21 cellular contexts compared by ENCODE assay signal in the genomic region with DNA sequence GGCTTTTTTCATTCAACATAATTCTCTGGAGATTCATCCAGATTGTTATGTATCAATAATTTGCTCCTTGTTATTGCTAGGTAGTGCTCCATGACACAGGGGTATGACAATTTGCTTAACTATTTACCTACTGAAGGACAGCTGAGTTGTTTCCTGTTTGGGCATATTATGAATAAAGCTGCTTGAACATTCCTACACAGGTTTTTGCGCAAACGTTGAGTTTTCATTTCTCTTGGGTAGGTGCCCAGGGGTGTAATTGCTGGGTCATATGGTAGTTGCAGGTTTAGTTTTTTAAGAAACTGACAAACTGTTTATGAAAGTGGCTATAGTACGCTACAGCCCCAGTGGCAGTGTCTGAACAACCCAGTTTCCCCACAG. TPM values are rescaled to one million over a fixed set of nuclear protein-coding genes. Genes with fewer than 3 reads are reported as not detected.
DNase-seq lines count a peak whose midpoint lies in the region; ATAC-seq, FAIRE-seq and TF ChIP-seq lines count a peak whose summit lies in the region.
"Had no signal": no experiment of that assay in that cellular context is flagged by ENCODE, and none has a peak within 500 bp of the region (broad histone marks: within the 10 kb centered on the region; RNA-seq: fewer than 3 reads in every experiment).

No MANE protein-coding gene starts in this region.

- no peak overlapping the region for H3K4me3 Mint-ChIP-seq in activated naive CD4-positive, alpha-beta T cell treated with anti-CD3 and anti-CD28 coated beads, Interleukin-2, amount 50 U/mL, for 24 hours
- no peak overlapping the region for H3K4me3 Mint-ChIP-seq in activated naive CD4-positive, alpha-beta T cell treated with anti-CD3 and anti-CD28 coated beads for 36 hours
- H3K4me3 Mint-ChIP-seq: CD4-positive, CD25-positive, alpha-beta regulatory T cell; H9 had no signal

- DNase-seq in activated naive CD4-positive, alpha-beta T cell treated with anti-CD3 and anti-CD28 coated beads for 36 hours, result no peak
- no peak for DNase-seq in GM12878 (ENCODE audit: low read depth, low spot score)
- no peak for DNase-seq in osteoblast (ENCODE audit: insufficient read length, low spot score, missing footprints)
- no peak for DNase-seq in erythroblast (lab: John Stamatoyannopoulos, UW)
- DNase-seq: BE2C; Caco-2; CD4-positive, CD25-positive, alpha-beta regulatory T cell; H9; NCI-H1105 treated with DMSO at 0.1 percent for 48 hours; NCI-H1694; NCI-H510A treated with DMSO at 0.1 percent for 48 hours; NCI-H774; RPMI8226; SJCRH30 had no signal

- RAD21 ChIA-PET in GM12878 (lab: Charles Lee; ENCODE audit: unreplicated experiment), result no interaction called here

- H3K4me2 ChIP-seq in GM12878 (ENCODE audit: control insufficient read depth, insufficient read depth), result no peak overlapping the region
- no peak overlapping the region for H3K4me2 ChIP-seq in osteoblast (ENCODE audit: insufficient read depth, low read length)

- 96% methylated on average over 3 of the region's 3 CpGs for WGBS in GM12878 (ENCODE audit: insufficient coverage, insufficient replicate concordance, low lambda C conversion rate, missing lambda C conversion rate)

- no peaks in the 10 kb centered on the region for H3K4me1 Mint-ChIP-seq in activated naive CD4-positive, alpha-beta T cell treated with anti-CD3 and anti-CD28 coated beads, Interleukin-2, amount 50 U/mL, for 24 hours
- H3K4me1 Mint-ChIP-seq in activated naive CD4-positive, alpha-beta T cell treated with anti-CD3 and anti-CD28 coated beads for 36 hours (ENCODE audit: low read depth), result no peaks in the 10 kb centered on the region

- H3K4me3 ChIP-seq in GM12878 (no peak overlapping the region), skin epidermis (no peak overlapping the region), osteoblast (ENCODE audit: insufficient read depth, low read length) (no peak overlapping the region)
- H3K4me3 ChIP-seq: K562, SJCRH30 had no signal

- H4K20me1 ChIP-seq in GM12878 (ENCODE audit: control insufficient read depth, insufficient read depth) (no peaks in the 10 kb centered on the region), osteoblast (ENCODE audit: insufficient read depth, low read length) (no peaks in the 10 kb centered on the region)

- intact Hi-C loops in activated naive CD4-positive, alpha-beta T cell treated with anti-CD3 and anti-CD28 coated beads for 36 hours (cut with micrococcal nuclease), result no loop called here
- intact Hi-C loops in GM12878 (cut with micrococcal nuclease; ENCODE audit: unreplicated experiment), result no loop called here

- H3K9me3 ChIP-seq in GM12878 (replicated peaks; ENCODE audit: control insufficient read depth, insufficient read depth, low read length), result no peaks in the 10 kb centered on the region
- H3K9me3 ChIP-seq in osteoblast (ENCODE audit: low read depth, low read length), result no peaks in the 10 kb centered on the region
- H3K9me3 ChIP-seq: BE2C, Caco-2, SJCRH30 had no signal

- H3K4me1 ChIP-seq in GM12878 (ENCODE audit: control insufficient read depth, insufficient read depth, low read length) (no peaks in the 10 kb centered on the region), osteoblast (ENCODE audit: insufficient read depth, low read length) (peaks cover 5% of the 10 kb centered on the region)
- H3K4me1 ChIP-seq: BE2C, SJCRH30 had no signal

- no peak overlapping the region for H3K9ac ChIP-seq in GM12878 (ENCODE audit: control insufficient read depth, insufficient read depth, low read length)

- H3K9me3 Mint-ChIP-seq in activated naive CD4-positive, alpha-beta T cell treated with anti-CD3 and anti-CD28 coated beads, Interleukin-2, amount 50 U/mL, for 24 hours, result no peaks in the 10 kb centered on the region
- H3K9me3 Mint-ChIP-seq in activated naive CD4-positive, alpha-beta T cell treated with anti-CD3 and anti-CD28 coated beads for 36 hours, result no peaks in the 10 kb centered on the region
- H3K9me3 Mint-ChIP-seq: CD4-positive, CD25-positive, alpha-beta regulatory T cell; H9 had no signal

- no peak for TF ChIP-seq CTCF in GM12878 (IDR thresholded peaks at IDR 0.05 in 2 of 3, conservative IDR thresholded peaks at IDR 0.05 in 1 of 3; ENCODE audit: control insufficient read depth in 2 of 3, extremely low read depth in 1 of 3, insufficient read depth in 1 of 3, low read depth in 3 of 3, low read length in 3 of 3)
- TF ChIP-seq CTCF in osteoblast (IDR thresholded peaks at IDR 0.05; ENCODE audit: extremely low read depth, low read depth, low read length), result no peak

- H3K27me3 Mint-ChIP-seq in activated naive CD4-positive, alpha-beta T cell treated with anti-CD3 and anti-CD28 coated beads, Interleukin-2, amount 50 U/mL, for 24 hours, result no peaks in the 10 kb centered on the region
- H3K27me3 Mint-ChIP-seq in activated naive CD4-positive, alpha-beta T cell treated with anti-CD3 and anti-CD28 coated beads for 36 hours (ENCODE audit: low read depth), result no peaks in the 10 kb centered on the region
- H3K27me3 Mint-ChIP-seq: CD4-positive, CD25-positive, alpha-beta regulatory T cell had no signal

- H3K27ac ChIP-seq in GM12878 (ENCODE audit: control insufficient read depth, insufficient read depth) (no peak overlapping the region), skin epidermis (peak overlapping the region in 11 of 21 experiments; percentile 23 to 72 (median 50)), osteoblast (ENCODE audit: low read depth, low read length) (no peak overlapping the region)
- H3K27ac ChIP-seq: SJCRH30 had no signal

- BruUV-seq in GM12878 (replicated peaks; lab: Mats Ljungman, UMichigan), result TSS peak; percentile 12

- H3K36me3 Mint-ChIP-seq in activated naive CD4-positive, alpha-beta T cell treated with anti-CD3 and anti-CD28 coated beads, Interleukin-2, amount 50 U/mL, for 24 hours, result peaks cover 12% of the 10 kb centered on the region
- H3K36me3 Mint-ChIP-seq in activated naive CD4-positive, alpha-beta T cell treated with anti-CD3 and anti-CD28 coated beads for 36 hours (ENCODE audit: low read depth), result peaks cover 22% of the 10 kb centered on the region

- peak overlapping the region; percentile 51 for H3K27ac Mint-ChIP-seq in activated naive CD4-positive, alpha-beta T cell treated with anti-CD3 and anti-CD28 coated beads, Interleukin-2, amount 50 U/mL, for 24 hours
- H3K27ac Mint-ChIP-seq in activated naive CD4-positive, alpha-beta T cell treated with anti-CD3 and anti-CD28 coated beads for 36 hours, result no peak overlapping the region
- H3K27ac Mint-ChIP-seq: H9 had no signal

- TF ChIP-seq POLR2A in GM12878 (IDR thresholded peaks at IDR 0.05; ENCODE audit: low read depth, low read length), result no peak
- TF ChIP-seq POLR2A in erythroblast (IDR thresholded peaks at IDR 0.05; ENCODE audit: low read length), result no peak

- ATAC-seq in GM12878, result no peak
- peak; percentile 58 for ATAC-seq in esophagus mucosa
- no peak for ATAC-seq in HG03175 (IDR thresholded peaks at IDR 0.05; ENCODE audit: unreplicated experiment)
- ATAC-seq: K562 had no signal

- CTCF ChIA-PET in activated naive CD4-positive, alpha-beta T cell treated with anti-CD3 and anti-CD28 coated beads for 36 hours (lab: Charles Lee), result no interaction called here
- CTCF ChIA-PET in GM12878 (lab: Yijun Ruan, JAX), result no interaction called here

- no peak for FAIRE-seq in GM12878 (lab: Jason Lieb, UNC)
- FAIRE-seq: A204.1, G401.6, K562 had no signal

- peaks cover 0 to 9% of the 10 kb centered on the region in 2 experiments; a peak in 3 of 4 replicates for H3K36me3 ChIP-seq in GM12878 (ENCODE audit: control insufficient read depth in 2 of 2, insufficient read depth in 2 of 2, low read length in 1 of 2)
- H3K36me3 ChIP-seq in osteoblast (ENCODE audit: insufficient read depth, low read length), result no peaks in the 10 kb centered on the region

- H2AFZ ChIP-seq in GM12878 (ENCODE audit: control insufficient read depth, low read depth, low read length) (no peak overlapping the region), osteoblast (ENCODE audit: low read length) (no peak overlapping the region)

- POLR2A ChIA-PET in GM12878 (lab: Charles Lee), result interaction anchor here (0.5 kb wide), 1 partner anchor 172 kb away, joined by 3 read pairs; no protein-coding TSS in a partner anchor

- no peak for TF ChIP-seq EP300 in GM12878 (IDR thresholded peaks at IDR 0.05; ENCODE audit: borderline replicate concordance in 1 of 2, control insufficient read depth in 1 of 2, low read depth in 2 of 2, low read length in 2 of 2)

- TF ChIP-seq RAD21 in GM12878 (IDR thresholded peaks at IDR 0.05; ENCODE audit: insufficient read depth, low read depth, low read length), result no peak

- H3K79me2 ChIP-seq in GM12878 (ENCODE audit: control insufficient read depth, insufficient read depth, low read length), result no peaks in the 10 kb centered on the region
- no peaks in the 10 kb centered on the region for H3K79me2 ChIP-seq in osteoblast (ENCODE audit: insufficient read depth, low read length)

- in situ Hi-C loops in GM12878 (cut with MboI), result no loop called here

- SMC1A ChIA-PET in GM12878 (lab: Charles Lee; ENCODE audit: uncharacterized antibody, unreplicated experiment), result no interaction called here

- no peaks in the 10 kb centered on the region for H3K27me3 ChIP-seq in GM12878 (replicated peaks in 1 of 2; ENCODE audit: control insufficient read depth in 2 of 2, insufficient read depth in 2 of 2, low read length in 1 of 2)
- H3K27me3 ChIP-seq in osteoblast (ENCODE audit: insufficient read depth, low read length), result no peaks in the 10 kb centered on the region
- H3K27me3 ChIP-seq: BE2C, SJCRH30 had no signal

TF ChIP-seq in GM12878, 131 proteins besides CTCF, POLR2A, EP300 and RAD21 (continues in another document):
- TF ChIP-seq SUZ12 (IDR thresholded peaks at IDR 0.05; ENCODE audit: unreplicated experiment) (no peak), ZSCAN29 (IDR thresholded peaks at IDR 0.05) (no peak), HDAC6 (IDR thresholded peaks at IDR 0.05; ENCODE audit: unreplicated experiment) (no peak)

RNA-seq across cellular contexts. Expression of a gene that starts 21.4 kb away (rescaled TPM):
- 10 to 100 TPM; 70.7 to 71.2 TPM for total RNA-seq in activated naive CD4-positive, alpha-beta T cell treated with anti-CD3 and anti-CD28 coated beads for 36 hours
- total RNA-seq in GM12878 (2013; cell fraction: nucleolus; rRNA removed), result 63.7 and 73.0 TPM in 2 replicates
- total RNA-seq in GM12878 (2014; rRNA removed) (43.5 and 59.6 TPM in 2 replicates), GM12878 (2014; rRNA removed; fragmentation: Illumina TruSeq; extraction: Trizol) (32.3 and 32.8 TPM in 2 replicates), GM12878 (2021) (56.1 and 60.9 TPM in 2 replicates), esophagus mucosa (67.9 TPM), osteoblast (5.6 and 5.8 TPM in 2 replicates)
- polyA plus RNA-seq in GM12878 (2011; ENCODE audit: low read depth), result 12.0 TPM
- polyA plus RNA-seq in GM12878 (2011; rRNA removed) (51.4 and 74.1 TPM in 2 replicates), GM12878 (2014; fragmentation: Illumina TruSeq; extraction: Trizol) (37.5 and 50.4 TPM in 2 replicates), GM12878 (2014; fragmentation: Nextera tagmentation; extraction: Ambion mirVana) (10 to 100 TPM; 11.3 to 17.9 TPM), GM12878 (2014; rRNA removed) (82.4 and 93.9 TPM in 2 replicates), GM12878 (2016; fragmentation: Nextera tagmentation; extraction: Ambion mirVana) (10 to 100 TPM; 77.2 to 84.5 TPM)
- 70.2 and 84.8 TPM in 2 replicates for polyA plus RNA-seq in GM12878 (2011; cell fraction: cytosol; rRNA removed)
- polyA plus RNA-seq in GM12878 (2011; cell fraction: nucleus; rRNA removed), result 105 and 117 TPM in 2 replicates
- polyA plus RNA-seq in GM12878 (2012), result 30.4 and 32.1 TPM in 2 replicates
- 58.0 and 65.7 TPM in 2 replicates for polyA minus RNA-seq in GM12878 (2011; rRNA and poly(A)+ RNA removed)
- 13.0 TPM in 2 replicates for polyA minus RNA-seq in GM12878 (2011; cell fraction: cytosol; rRNA and poly(A)+ RNA removed)
- polyA minus RNA-seq in GM12878 (2011; cell fraction: nucleus; rRNA and poly(A)+ RNA removed), result 23.6 and 54.5 TPM in 2 replicates

Comparison
In these comparisons a context has a peak if more than half of its experiments do, and no peak if none do; other contexts are left out.
1. H3K27ac ChIP-seq: peak in skin epidermis (11 of 21); none in GM12878 (single experiment) and osteoblast (single experiment).